16 cellular contexts compared by ENCODE assay signal in the genomic region with DNA sequence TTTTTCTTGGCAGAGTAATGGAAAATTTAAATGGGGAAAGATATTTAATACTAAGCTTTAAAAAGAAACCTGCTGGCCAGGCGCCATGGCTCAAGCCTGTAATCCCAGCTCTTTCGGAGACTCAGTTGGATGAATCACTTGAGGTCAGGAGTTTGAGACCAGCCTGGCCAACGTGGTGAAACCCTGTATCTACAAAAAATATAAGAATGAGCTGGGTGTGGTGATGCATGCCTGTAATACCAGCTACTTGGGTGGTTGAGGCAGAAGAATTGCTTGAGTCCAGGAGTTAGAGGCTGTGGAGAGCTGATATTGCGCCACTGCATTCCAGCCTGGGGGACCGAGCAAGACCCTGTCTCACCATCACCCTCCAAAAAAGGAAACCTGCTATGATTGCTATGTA.
DNase-seq lines count a peak whose midpoint lies in the region; TF ChIP-seq lines count a peak whose summit lies in the region.
"Had no signal": no experiment of that assay in that cellular context is flagged by ENCODE, and none has a peak within 500 bp of the region (broad histone marks: within the 10 kb centered on the region; RNA-seq: fewer than 3 reads in every experiment).

No MANE protein-coding gene starts in this region.

- H3K27me3 ChIP-seq in WERI-Rb-1 (ENCODE audit: insufficient read depth, low read depth, severe bottlenecking), result no peaks in the 10 kb centered on the region
- H3K27me3 ChIP-seq: BE2C, neutrophil, upper lobe of left lung had no signal

- no peak overlapping the region for H3K27ac ChIP-seq in WERI-Rb-1
- H3K27ac ChIP-seq: neutrophil, upper lobe of left lung had no signal

- peak; percentile 20 for DNase-seq in ACHN
- peak; percentile 8 for DNase-seq in HK-2 (ENCODE audit: unreplicated experiment)
- DNase-seq in astrocyte of the cerebellum (ENCODE audit: low read depth), result peak; percentile 40
- peak; percentile 98 for DNase-seq in iris pigment epithelial cell (ENCODE audit: low read depth)
- no peak for DNase-seq in WERI-Rb-1
- no peak for DNase-seq in activated naive CD4-positive, alpha-beta T cell treated with anti-CD3 and anti-CD28 coated beads, Interleukin-2, amount 50 U/mL, for 16 hours
- DNase-seq in activated T-cell treated with anti-CD3 and anti-CD28 coated beads, Interleukin-2, amount 50 U/mL, for 48 hours, result no peak
- no peak for DNase-seq in NCI-H510A treated with DMSO at 0.1 percent for 48 hours (lab: John Stamatoyannopoulos, UW)
- DNase-seq: activated naive CD8-positive, alpha-beta T cell treated with anti-CD3 and anti-CD28 coated beads, Interleukin-2, amount 50 U/mL, for 24 hours; BE2C; effector memory CD8-positive, alpha-beta T cell; NCI-H1694 treated with DMSO at 0.1 percent for 48 hours; NCI-H526 treated with DMSO at 0.1 percent for 48 hours; SHP77; upper lobe of left lung had no signal

- in situ Hi-C loops in ACHN (cut with HindIII; ENCODE audit: low pct_ligation_motif_present, low pct_unique_long_range_greater_than_20kb, low sequenced_read_pairs), result no loop called here
- in situ Hi-C loops in astrocyte of the cerebellum (cut with HindIII; ENCODE audit: low sequenced_read_pairs), result no loop called here

- peaks cover 62% of the 10 kb centered on the region for H3K36me3 ChIP-seq in WERI-Rb-1

- H3K4me3 ChIP-seq in astrocyte of the cerebellum (ENCODE audit: low read depth, low read length) (no peak overlapping the region), WERI-Rb-1 (ENCODE audit: low read depth, low read length) (no peak overlapping the region)
- H3K4me3 ChIP-seq: upper lobe of left lung had no signal

- H3K9me3 ChIP-seq in WERI-Rb-1 (ENCODE audit: severe bottlenecking), result no peaks in the 10 kb centered on the region
- H3K9me3 ChIP-seq: BE2C, neutrophil, upper lobe of left lung had no signal

- TF ChIP-seq CTCF in astrocyte of the cerebellum (IDR thresholded peaks at IDR 0.05; ENCODE audit: low read depth, low read length, missing control alignments), result no peak
- TF ChIP-seq CTCF in WERI-Rb-1 (IDR thresholded peaks at IDR 0.05; ENCODE audit: low read depth, low read length), result no peak

Comparison
In these comparisons a context has a peak if more than half of its experiments do, and no peak if none do; other contexts are left out.
1. DNase-seq: peak in ACHN (single experiment), HK-2 (single experiment), astrocyte of the cerebellum (single experiment) and iris pigment epithelial cell (single experiment); none in WERI-Rb-1 (single experiment), activated naive CD4-positive, alpha-beta T cell treated with anti-CD3 and anti-CD28 coated beads, Interleukin-2, amount 50 U/mL, for 16 hours (single experiment), activated T-cell treated with anti-CD3 and anti-CD28 coated beads, Interleukin-2, amount 50 U/mL, for 48 hours (0 of 2) and NCI-H510A treated with DMSO at 0.1 percent for 48 hours (single experiment).